13 cellular contexts compared by ENCODE assay signal in the genomic region with DNA sequence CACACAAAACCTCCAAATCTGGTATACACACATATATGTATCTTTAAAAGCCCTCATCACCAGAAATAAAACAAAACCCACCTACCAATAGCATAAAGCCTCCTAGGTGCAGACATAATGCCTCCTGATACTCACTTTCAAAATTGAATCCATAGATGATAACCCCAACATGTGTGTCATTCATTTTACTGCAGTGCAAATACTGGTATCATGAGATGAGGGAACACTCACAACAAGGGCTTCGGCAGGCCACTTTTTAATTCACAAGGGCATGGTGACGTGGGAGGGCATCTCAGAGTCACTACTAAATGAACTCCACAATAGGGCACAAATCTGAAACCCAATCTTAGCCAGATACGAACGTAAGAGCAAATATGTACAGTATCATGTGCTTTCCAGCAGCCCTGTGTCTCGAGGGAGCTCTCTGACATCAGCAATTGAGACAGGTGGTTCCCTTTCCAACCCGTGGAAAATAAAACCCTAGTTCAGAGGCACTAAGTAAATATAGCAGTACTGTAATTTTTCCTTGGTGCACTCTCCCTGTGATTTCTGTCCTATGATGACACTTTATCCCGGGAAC.
DNase-seq lines count a peak whose midpoint lies in the region; ATAC-seq and TF ChIP-seq lines count a peak whose summit lies in the region.
"Had no signal": no experiment of that assay in that cellular context is flagged by ENCODE, and none has a peak within 500 bp of the region (broad histone marks: within the 10 kb centered on the region; RNA-seq: fewer than 3 reads in every experiment).

No MANE protein-coding gene starts in this region.

- no peaks in the 10 kb centered on the region for H3K79me2 ChIP-seq in parathyroid adenoma

- no peaks in the 10 kb centered on the region for H3K36me3 ChIP-seq in parathyroid adenoma (ENCODE audit: control insufficient read depth, insufficient read depth, low read length)

- DNase-seq in NCI-H1092 treated with DMSO at 0.1 percent for 48 hours (lab: John Stamatoyannopoulos, UW) (peak; percentile 97), NCI-H345 treated with DMSO at 0.1 percent for 48 hours (lab: John Stamatoyannopoulos, UW; ENCODE audit: unreplicated experiment) (peak; percentile 68), globus pallidus (ENCODE audit: low spot score) (peak; percentile 30), HUDEP-2 (lab: John Stamatoyannopoulos, UW; ENCODE audit: unreplicated experiment in 76 of 76) (no peak), T-helper 9 cell (no peak)
- DNase-seq: activated CD4-positive, alpha-beta T cell treated with anti-CD3 and anti-CD28 coated beads for 48 hours; MM.1S; SIG-M5; stimulated activated naive CD8-positive, alpha-beta T cell treated with anti-CD3 and anti-CD28 coated beads, Interleukin-15, Interleukin-2, amounts not matched to agents 100 U/mL and 50 U/mL, for 24 hours had no signal

- H3K4me1 ChIP-seq in parathyroid adenoma: no peaks in the 10 kb centered on the region

- H2AFZ ChIP-seq in parathyroid adenoma: peak overlapping the region; percentile 53

- H3K4me2 ChIP-seq in parathyroid adenoma (ENCODE audit: low read length): no peak overlapping the region

- no peaks in the 10 kb centered on the region for H3K9me3 ChIP-seq in parathyroid adenoma (ENCODE audit: control insufficient read depth, low read length)

- no peak overlapping the region for H3K9ac ChIP-seq in parathyroid adenoma

- ATAC-seq in HG03378 (IDR thresholded peaks at IDR 0.05; ENCODE audit: unreplicated experiment): no peak
- no peak for ATAC-seq in HG03342 (IDR thresholded peaks at IDR 0.05; ENCODE audit: unreplicated experiment)
- ATAC-seq: stimulated activated naive CD8-positive, alpha-beta T cell treated with anti-CD3 and anti-CD28 coated beads, Interleukin-15, Interleukin-2, amounts not matched to agents 100 U/mL and 50 U/mL, for 24 hours had no signal

- no peak overlapping the region for H3K27ac ChIP-seq in parathyroid adenoma
- H3K27ac ChIP-seq: coronary artery had no signal

- TF ChIP-seq CTCF in parathyroid adenoma (IDR thresholded peaks at IDR 0.05): no peak

- H3K27me3 ChIP-seq in parathyroid adenoma (ENCODE audit: control insufficient read depth, insufficient read depth, low read length): no peaks in the 10 kb centered on the region

- H3K4me3 ChIP-seq in parathyroid adenoma (ENCODE audit: low read depth, low read length): no peak overlapping the region
- H3K4me3 ChIP-seq: coronary artery had no signal

Comparison
In these comparisons a context has a peak if more than half of its experiments do, and no peak if none do; other contexts are left out.
1. DNase-seq: peak in NCI-H1092 treated with DMSO at 0.1 percent for 48 hours (single experiment), NCI-H345 treated with DMSO at 0.1 percent for 48 hours (single experiment) and globus pallidus (single experiment); none in HUDEP-2 (0 of 76) and T-helper 9 cell (single experiment).